24 cellular contexts compared by ENCODE assay signal in the genomic region with DNA sequence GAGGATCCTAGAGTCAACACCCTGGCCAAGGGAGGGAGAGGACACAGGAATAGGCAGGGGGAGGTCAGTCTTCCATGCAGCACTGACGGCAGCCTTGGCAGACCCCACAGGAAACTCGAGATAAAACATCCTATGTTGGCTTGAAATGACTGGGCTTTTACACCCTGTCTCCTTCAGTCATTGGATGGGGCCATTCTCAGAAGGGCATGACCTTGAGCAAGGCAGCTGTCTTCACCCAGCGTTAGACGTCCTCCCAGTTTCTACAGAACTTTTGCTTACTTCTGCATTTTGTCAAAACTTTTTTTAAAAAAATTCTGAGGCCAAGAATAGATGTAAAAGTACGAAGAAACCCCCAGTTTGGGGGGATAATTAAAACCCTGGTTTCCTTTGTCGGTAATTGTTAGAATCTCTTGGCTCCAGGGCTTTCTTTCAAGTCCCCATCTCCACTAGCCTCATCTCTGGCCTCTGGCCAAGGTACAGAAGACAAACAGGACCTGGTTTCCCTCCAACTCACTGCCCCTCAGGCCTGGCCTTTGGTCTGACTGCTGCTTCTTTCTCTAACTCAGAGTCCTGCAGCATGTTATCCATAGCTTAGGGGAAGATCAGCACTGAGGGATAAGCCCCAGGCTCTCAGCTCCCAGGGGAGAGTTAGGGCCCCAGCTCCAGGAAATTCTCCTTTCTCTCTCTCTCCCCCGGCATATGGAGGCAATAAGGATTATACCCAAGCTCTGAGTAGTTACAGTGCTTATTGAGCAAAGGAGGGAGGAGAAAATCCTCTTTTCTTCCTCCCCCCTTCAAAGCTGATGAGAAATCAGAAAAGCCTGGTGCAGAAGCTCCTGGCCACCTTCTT. TPM values are rescaled to one million over a fixed set of nuclear protein-coding genes. Genes with fewer than 3 reads are reported as not detected.
DNase-seq lines count a peak whose midpoint lies in the region; ATAC-seq and TF ChIP-seq lines count a peak whose summit lies in the region.
"Had no signal": no experiment of that assay in that cellular context is flagged by ENCODE, and none has a peak within 500 bp of the region (broad histone marks: within the 10 kb centered on the region; RNA-seq: fewer than 3 reads in every experiment).

No MANE protein-coding gene starts in this region.

- H3K9me3 Mint-ChIP-seq in activated CD8-positive, alpha-beta T cell treated with anti-CD3 and anti-CD28 coated beads for 36 hours: no peaks in the 10 kb centered on the region
- H3K9me3 Mint-ChIP-seq: HFFc6; naive thymus-derived CD4-positive, alpha-beta T cell had no signal

- no peak overlapping the region for H3K27ac ChIP-seq in breast epithelium
- H3K27ac ChIP-seq: pancreas had no signal

- no peaks in the 10 kb centered on the region for H3K36me3 Mint-ChIP-seq in activated CD8-positive, alpha-beta T cell treated with anti-CD3 and anti-CD28 coated beads for 36 hours (ENCODE audit: low read depth)
- H3K36me3 Mint-ChIP-seq: naive thymus-derived CD4-positive, alpha-beta T cell had no signal

- TF ChIP-seq CTCF in GM12864 (IDR thresholded peaks at IDR 0.05; ENCODE audit: low read depth, low read length, missing control alignments) (no peak), breast epithelium (IDR thresholded peaks at IDR 0.05) (no peak)
- TF ChIP-seq CTCF in activated CD8-positive, alpha-beta T cell treated with anti-CD3 and anti-CD28 coated beads for 36 hours (IDR thresholded peaks at IDR 0.05): no peak

- POLR2A ChIA-PET in activated CD8-positive, alpha-beta T cell treated with anti-CD3 and anti-CD28 coated beads for 36 hours (lab: Charles Lee): no interaction called here

- H3K4me1 Mint-ChIP-seq in activated CD8-positive, alpha-beta T cell treated with anti-CD3 and anti-CD28 coated beads for 36 hours (ENCODE audit: low read depth): no peaks in the 10 kb centered on the region
- H3K4me1 Mint-ChIP-seq: naive thymus-derived CD4-positive, alpha-beta T cell had no signal

- H3K4me3 ChIP-seq in GM12864 (ENCODE audit: low read depth, low read length) (no peak overlapping the region), breast epithelium (no peak overlapping the region)
- H3K4me3 ChIP-seq: pancreas had no signal

- H3K4me1 ChIP-seq in breast epithelium: no peaks in the 10 kb centered on the region
- H3K4me1 ChIP-seq: Caco-2, pancreas had no signal

- DNase-seq in GM12864 (ENCODE audit: low read depth) (peak; percentile 12), NCI-H524 treated with DMSO at 0.1 percent for 48 hours (lab: John Stamatoyannopoulos, UW) (peak; percentile 84), mucosa of gallbladder (ENCODE audit: low spot score) (peak; percentile 12), activated gamma-delta T cell treated with Interleukin-2 at 50 U/mL for 16 hours (no peak), nucleus accumbens (lab: John Stamatoyannopoulos, UW) (no peak), breast epithelium (ENCODE audit: low spot score in 2 of 2) (no peak)
- DNase-seq in activated CD8-positive, alpha-beta T cell treated with anti-CD3 and anti-CD28 coated beads for 36 hours: no peak
- DNase-seq: activated CD4-positive, alpha-beta T cell treated with anti-CD3 and anti-CD28 coated beads for 48 hours; activated CD8-positive, alpha-beta memory T cell treated with anti-CD3 and anti-CD28 coated beads, Interleukin-2, amount 50 U/mL, for 4 hours; activated effector memory CD4-positive, alpha-beta T cell treated with Interleukin-2 at 50 U/mL for 16 hours; Caco-2; cortex of kidney; EL; HFFc6; hypothalamus; islet precursor cell; mammary epithelial cell; naive thymus-derived CD4-positive, alpha-beta T cell; NCI-H1436 treated with DMSO at 0.1 percent for 48 hours; pancreas; stimulated activated naive CD4-positive, alpha-beta T cell; trophoblast cell had no signal

- peak; percentile 81 for ATAC-seq in GM21447 (IDR thresholded peaks at IDR 0.05; ENCODE audit: unreplicated experiment)
- ATAC-seq in activated CD8-positive, alpha-beta T cell treated with anti-CD3 and anti-CD28 coated beads for 36 hours: no peak
- ATAC-seq: naive thymus-derived CD4-positive, alpha-beta T cell; pancreas; sciatic nerve had no signal

- CTCF ChIA-PET in activated CD8-positive, alpha-beta T cell treated with anti-CD3 and anti-CD28 coated beads for 36 hours (lab: Charles Lee): no interaction called here

- H3K9me3 ChIP-seq in breast epithelium: no peaks in the 10 kb centered on the region
- H3K9me3 ChIP-seq: Caco-2, pancreas had no signal

- no peak overlapping the region for H3K27ac Mint-ChIP-seq in activated CD8-positive, alpha-beta T cell treated with anti-CD3 and anti-CD28 coated beads for 36 hours
- H3K27ac Mint-ChIP-seq: HFFc6; naive thymus-derived CD4-positive, alpha-beta T cell had no signal

- no peak overlapping the region for H3K4me3 Mint-ChIP-seq in activated CD8-positive, alpha-beta T cell treated with anti-CD3 and anti-CD28 coated beads for 36 hours
- H3K4me3 Mint-ChIP-seq: HFFc6; naive thymus-derived CD4-positive, alpha-beta T cell had no signal

- no peaks in the 10 kb centered on the region for H3K27me3 ChIP-seq in breast epithelium
- H3K27me3 ChIP-seq: pancreas had no signal

- peaks cover 7% of the 10 kb centered on the region for H3K27me3 Mint-ChIP-seq in activated CD8-positive, alpha-beta T cell treated with anti-CD3 and anti-CD28 coated beads for 36 hours

- TF ChIP-seq POLR2A in breast epithelium (IDR thresholded peaks at IDR 0.05): no peak

- intact Hi-C loops in activated CD8-positive, alpha-beta T cell treated with anti-CD3 and anti-CD28 coated beads for 36 hours (cut with micrococcal nuclease): no loop called here
- intact Hi-C loops in breast epithelium (cut with DNase I; ENCODE audit: low total_unique reads): no loop called here

- H3K36me3 ChIP-seq in breast epithelium: no peaks in the 10 kb centered on the region
- H3K36me3 ChIP-seq: pancreas had no signal

RNA-seq across cellular contexts. Expression of a gene that starts 51.6 kb away (rescaled TPM):
- 8.7 TPM for total RNA-seq in mucosa of gallbladder
- not detected for total RNA-seq in activated CD8-positive, alpha-beta T cell treated with anti-CD3 and anti-CD28 coated beads for 36 hours
- total RNA-seq in breast epithelium: 10 to 100 TPM in 1 of 3 donors, 1 to 10 TPM in 2; 5.9 to 10.2 (median 6.7) TPM

Comparison
In these comparisons a context has a peak if more than half of its experiments do, and no peak if none do; other contexts are left out.
1. DNase-seq: peak in GM12864 (single experiment), NCI-H524 treated with DMSO at 0.1 percent for 48 hours (single experiment) and mucosa of gallbladder (single experiment); none in activated CD8-positive, alpha-beta T cell treated with anti-CD3 and anti-CD28 coated beads for 36 hours (single experiment), activated gamma-delta T cell treated with Interleukin-2 at 50 U/mL for 16 hours (single experiment), nucleus accumbens (0 of 56) and breast epithelium (0 of 2).